ENCODE assay signal across 20 cellular contexts in the genomic region with DNA sequence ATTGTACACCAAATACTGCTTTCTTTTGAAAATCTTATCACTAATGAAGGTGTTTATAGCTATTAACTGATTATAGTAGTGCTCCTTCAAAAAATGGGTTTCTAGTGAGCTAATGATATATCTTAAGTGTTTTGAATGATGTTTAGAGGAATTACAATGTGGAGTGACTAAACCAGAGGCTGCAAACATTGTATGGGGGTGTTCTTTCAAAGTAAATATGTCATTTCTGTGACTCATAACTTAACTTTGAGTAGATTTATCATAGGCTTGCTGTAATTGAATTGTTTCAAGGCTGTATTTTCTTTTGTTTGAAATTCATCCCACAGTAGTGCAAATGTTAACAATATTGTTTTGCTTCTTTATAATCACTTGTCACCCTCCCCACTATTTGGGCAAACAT.
"Had no signal": no experiment of that assay in that cellular context is flagged by ENCODE, and none has a peak within 500 bp of the region (broad histone marks: within the 10 kb centered on the region; RNA-seq: fewer than 3 reads in every experiment).

No MANE protein-coding gene starts in this region.

- H3K27ac Mint-ChIP-seq: naive thymus-derived CD4-positive, alpha-beta T cell; nephron progenitor cell; stimulated activated effector memory CD8-positive, alpha-beta T cell treated with anti-CD3 and anti-CD28 coated beads, Interleukin-12 subunit alpha, Interleukin-12 subunit beta, amount 100 ng/mL, for 72 hours had no signal

- H3K4me3 Mint-ChIP-seq: naive thymus-derived CD4-positive, alpha-beta T cell; nephron progenitor cell; stimulated activated effector memory CD8-positive, alpha-beta T cell treated with anti-CD3 and anti-CD28 coated beads, Interleukin-12 subunit alpha, Interleukin-12 subunit beta, amount 100 ng/mL, for 72 hours had no signal

- H3K4me1 ChIP-seq: esophagus muscularis mucosa, parathyroid adenoma, prostate gland, tibial artery, upper lobe of left lung had no signal

- H3K27ac ChIP-seq: epithelial cell of prostate, esophagus muscularis mucosa, hepatocyte, parathyroid adenoma, prostate gland, right lobe of liver, tibial artery, upper lobe of left lung had no signal

- H3K36me3 ChIP-seq: esophagus muscularis mucosa, prostate gland, right lobe of liver, tibial artery, upper lobe of left lung had no signal

- H3K9me3 ChIP-seq: esophagus muscularis mucosa, prostate gland, right lobe of liver, tibial artery, upper lobe of left lung had no signal

- H3K9ac ChIP-seq: parathyroid adenoma had no signal

- DNase-seq: effector memory CD4-positive, alpha-beta T cell; foreskin fibroblast; head of caudate nucleus; kidney; naive thymus-derived CD4-positive, alpha-beta T cell; nephron progenitor cell; retina; right lobe of liver; stimulated activated CD4-positive, alpha-beta T cell treated with anti-CD3 and anti-CD28 coated beads, Interleukin-4, amount 100 ng/mL, for 1 hour; stimulated activated CD8-positive, alpha-beta memory T cell treated with anti-CD3 and anti-CD28 coated beads, Interleukin-4, amount 100 ng/mL, for 48 hours; stimulated activated naive CD8-positive, alpha-beta T cell treated with anti-CD3 and anti-CD28 coated beads, Interleukin-15, Interleukin-2, amounts not matched to agents 100 U/mL and 50 U/mL, for 24 hours; tibial artery; upper lobe of left lung had no signal

- H3K36me3 Mint-ChIP-seq: naive thymus-derived CD4-positive, alpha-beta T cell; stimulated activated effector memory CD8-positive, alpha-beta T cell treated with anti-CD3 and anti-CD28 coated beads, Interleukin-12 subunit alpha, Interleukin-12 subunit beta, amount 100 ng/mL, for 72 hours had no signal

- H3K27me3 Mint-ChIP-seq: naive thymus-derived CD4-positive, alpha-beta T cell had no signal

- FAIRE-seq: endometrium, kidney had no signal

- H3K4me1 Mint-ChIP-seq: naive thymus-derived CD4-positive, alpha-beta T cell; nephron progenitor cell; stimulated activated effector memory CD8-positive, alpha-beta T cell treated with anti-CD3 and anti-CD28 coated beads, Interleukin-12 subunit alpha, Interleukin-12 subunit beta, amount 100 ng/mL, for 72 hours had no signal

- H2AFZ ChIP-seq: hepatocyte, parathyroid adenoma had no signal

- ATAC-seq: naive thymus-derived CD4-positive, alpha-beta T cell; right lobe of liver; stimulated activated effector memory CD8-positive, alpha-beta T cell treated with anti-CD3 and anti-CD28 coated beads, Interleukin-12 subunit alpha, Interleukin-12 subunit beta, amount 100 ng/mL, for 72 hours; stimulated activated naive CD8-positive, alpha-beta T cell treated with anti-CD3 and anti-CD28 coated beads, Interleukin-15, Interleukin-2, amounts not matched to agents 100 U/mL and 50 U/mL, for 24 hours had no signal

- H3K79me2 ChIP-seq: hepatocyte, parathyroid adenoma had no signal

- H3K9me3 Mint-ChIP-seq: naive thymus-derived CD4-positive, alpha-beta T cell; nephron progenitor cell; stimulated activated effector memory CD8-positive, alpha-beta T cell treated with anti-CD3 and anti-CD28 coated beads, Interleukin-12 subunit alpha, Interleukin-12 subunit beta, amount 100 ng/mL, for 72 hours had no signal

- H3K4me2 ChIP-seq: hepatocyte had no signal

- H3K4me3 ChIP-seq: esophagus muscularis mucosa, hepatocyte, prostate gland, right lobe of liver, tibial artery, upper lobe of left lung had no signal

- H3K27me3 ChIP-seq: esophagus muscularis mucosa, hepatocyte, right lobe of liver, tibial artery, upper lobe of left lung had no signal
